Comparison of ENCODE assay signal across 13 cellular contexts in the genomic region with DNA sequence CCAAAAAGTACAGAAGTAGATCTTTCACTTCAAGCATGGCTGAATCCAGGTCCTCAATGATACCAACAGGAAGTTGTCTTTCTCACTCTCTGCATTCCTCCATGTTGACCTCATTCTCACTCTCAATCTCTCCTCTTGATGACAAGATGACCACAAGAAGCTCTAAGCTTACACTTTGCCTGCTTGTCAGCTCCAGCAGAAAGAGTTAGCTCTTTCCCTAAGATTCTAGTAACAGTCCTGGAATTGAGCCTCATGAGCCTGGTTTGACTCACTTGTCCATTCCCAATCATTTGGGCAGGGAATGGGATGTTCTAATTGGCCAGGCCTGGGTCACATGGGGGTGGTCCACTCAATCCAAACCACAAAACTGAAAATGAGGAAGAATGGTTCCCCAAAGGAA. TPM values are rescaled to one million over a fixed set of nuclear protein-coding genes. Genes with fewer than 3 reads are reported as not detected.
DNase-seq lines count a peak whose midpoint lies in the region; ATAC-seq, FAIRE-seq and TF ChIP-seq lines count a peak whose summit lies in the region.
"Had no signal": no experiment of that assay in that cellular context is flagged by ENCODE, and none has a peak within 500 bp of the region (broad histone marks: within the 10 kb centered on the region; RNA-seq: fewer than 3 reads in every experiment).

No MANE protein-coding gene starts in this region.

- TF ChIP-seq RAD21 in SK-N-SH (IDR thresholded peaks at IDR 0.05; ENCODE audit: low read length), result no peak

- H3K27ac ChIP-seq in SK-N-SH (ENCODE audit: low read depth in 2 of 2, low read length in 1 of 2), result peak overlapping the region in 1 of 2 experiments; percentile 35; a peak in 2 of 4 replicates
- H3K27ac ChIP-seq: A549, transverse colon, VCaP had no signal

- DNase-seq in SK-N-SH, result no peak
- DNase-seq in RCC 7860 (ENCODE audit: low spot score), result peak; percentile 91
- DNase-seq in fibroblast of pulmonary artery (ENCODE audit: low read depth), result peak; percentile 58
- no peak for DNase-seq in NAMALWA (ENCODE audit: low spot score)
- no peak for DNase-seq in stimulated activated naive CD4-positive, alpha-beta T cell treated with Interleukin-2 at 50 U/mL for 16 hours (lab: John Stamatoyannopoulos, UW)
- DNase-seq in activated T-cell treated with anti-CD3 and anti-CD28 coated beads for 4 hours, result no peak
- DNase-seq: activated CD8-positive, alpha-beta memory T cell treated with anti-CD3 and anti-CD28 coated beads, Interleukin-2, amount 50 U/mL, for 4 hours; amniotic stem cell; transverse colon had no signal

- H4K20me1 ChIP-seq in SK-N-SH (ENCODE audit: insufficient read depth), result peaks cover 11% of the 10 kb centered on the region

- no peak for TF ChIP-seq EP300 in SK-N-SH (IDR thresholded peaks at IDR 0.05; ENCODE audit: borderline replicate concordance in 1 of 2, low read depth in 1 of 2, low read length in 1 of 2)

- CTCF ChIA-PET in SK-N-SH (lab: Yijun Ruan, JAX), result interaction anchor here (1.0 kb wide), 1 partner anchor 242 kb away, joined by 3 read pairs; no protein-coding TSS in a partner anchor

- H3K27me3 ChIP-seq in SK-N-SH (ENCODE audit: insufficient read depth), result no peaks in the 10 kb centered on the region
- H3K27me3 ChIP-seq: transverse colon had no signal

- H2AFZ ChIP-seq in SK-N-SH (ENCODE audit: low read depth), result no peak overlapping the region

- no peak overlapping the region for H3K4me2 ChIP-seq in SK-N-SH
- H3K4me2 ChIP-seq: A549 had no signal

- H3K79me2 ChIP-seq in SK-N-SH (ENCODE audit: insufficient read depth), result peaks cover 22% of the 10 kb centered on the region

- no peak overlapping the region for H3K9ac ChIP-seq in SK-N-SH

- FAIRE-seq in RCC 7860 (lab: Jason Lieb, UNC), result peak; percentile 55
- FAIRE-seq: A549 had no signal

- H3K4me3 ChIP-seq in SK-N-SH (ENCODE audit: low read depth in 2 of 2, low read length in 1 of 2), result no peak overlapping the region
- H3K4me3 ChIP-seq in fibroblast of pulmonary artery (replicated peaks; ENCODE audit: low read depth, low read length), result no peak overlapping the region
- H3K4me3 ChIP-seq: A549, transverse colon had no signal

- no peaks in the 10 kb centered on the region for H3K36me3 ChIP-seq in SK-N-SH (replicated peaks in 1 of 2; ENCODE audit: control insufficient read depth in 1 of 2, insufficient read depth in 2 of 2, low read length in 1 of 2)
- H3K36me3 ChIP-seq: transverse colon had no signal

- TF ChIP-seq CTCF in SK-N-SH (IDR thresholded peaks at IDR 0.05) (no peak), fibroblast of pulmonary artery (IDR thresholded peaks at IDR 0.05; ENCODE audit: low read length, missing control alignments) (no peak)

- POLR2A ChIA-PET in SK-N-SH (lab: Yijun Ruan, JAX), result no interaction called here

- H3K4me1 ChIP-seq in SK-N-SH (ENCODE audit: control insufficient read depth in 1 of 2, insufficient read depth in 2 of 2, low read depth in 1 of 2, low read length in 1 of 2), result peaks cover 6 to 13% of the 10 kb centered on the region in 2 experiments

- H3F3A ChIP-seq in SK-N-SH (replicated peaks; ENCODE audit: insufficient read depth), result peaks cover 8% of the 10 kb centered on the region

- no peaks in the 10 kb centered on the region for H3K9me3 ChIP-seq in SK-N-SH
- H3K9me3 ChIP-seq: A549, transverse colon had no signal

- ATAC-seq in SK-N-SH treated with all-trans-retinoic acid at 6 μM for 48 hours, result no peak
- no peak for ATAC-seq in GM21786 (IDR thresholded peaks at IDR 0.05; ENCODE audit: unreplicated experiment)
- ATAC-seq: A549 had no signal

- H3K9me2 ChIP-seq in SK-N-SH, result no peaks in the 10 kb centered on the region

TF ChIP-seq in SK-N-SH, 30 proteins besides CTCF, POLR2A, EP300 and RAD21:
- TF ChIP-seq RFX5 (IDR thresholded peaks at IDR 0.05; ENCODE audit: low read length), result no peak
- TF ChIP-seq, protein P1, sequence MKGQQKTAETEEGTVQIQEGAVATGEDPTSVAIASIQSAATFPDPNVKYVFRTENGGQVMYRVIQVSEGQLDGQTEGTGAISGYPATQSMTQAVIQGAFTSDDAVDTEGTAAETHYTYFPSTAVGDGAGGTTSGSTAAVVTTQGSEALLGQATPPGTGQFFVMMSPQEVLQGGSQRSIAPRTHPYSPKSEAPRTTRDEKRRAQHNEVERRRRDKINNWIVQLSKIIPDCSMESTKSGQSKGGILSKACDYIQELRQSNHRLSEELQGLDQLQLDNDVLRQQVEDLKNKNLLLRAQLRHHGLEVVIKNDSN (IDR thresholded peaks at IDR 0.05; ENCODE audit: borderline replicate concordance, low read depth), result peak; percentile 75
TF ChIP-seq in SK-N-SH: peak in this region for 1.

TF ChIP-seq in SK-N-SH treated with all-trans-retinoic acid at 6 μM for 48 hours, 23 proteins besides CTCF, POLR2A, EP300 and RAD21 (continues in another document):
- TF ChIP-seq, protein P2, sequence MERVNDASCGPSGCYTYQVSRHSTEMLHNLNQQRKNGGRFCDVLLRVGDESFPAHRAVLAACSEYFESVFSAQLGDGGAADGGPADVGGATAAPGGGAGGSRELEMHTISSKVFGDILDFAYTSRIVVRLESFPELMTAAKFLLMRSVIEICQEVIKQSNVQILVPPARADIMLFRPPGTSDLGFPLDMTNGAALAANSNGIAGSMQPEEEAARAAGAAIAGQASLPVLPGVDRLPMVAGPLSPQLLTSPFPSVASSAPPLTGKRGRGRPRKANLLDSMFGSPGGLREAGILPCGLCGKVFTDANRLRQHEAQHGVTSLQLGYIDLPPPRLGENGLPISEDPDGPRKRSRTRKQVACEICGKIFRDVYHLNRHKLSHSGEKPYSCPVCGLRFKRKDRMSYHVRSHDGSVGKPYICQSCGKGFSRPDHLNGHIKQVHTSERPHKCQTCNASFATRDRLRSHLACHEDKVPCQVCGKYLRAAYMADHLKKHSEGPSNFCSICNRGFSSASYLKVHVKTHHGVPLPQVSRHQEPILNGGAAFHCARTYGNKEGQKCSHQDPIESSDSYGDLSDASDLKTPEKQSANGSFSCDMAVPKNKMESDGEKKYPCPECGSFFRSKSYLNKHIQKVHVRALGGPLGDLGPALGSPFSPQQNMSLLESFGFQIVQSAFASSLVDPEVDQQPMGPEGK (CRISPR knock-in tag; IDR thresholded peaks at IDR 0.05; ENCODE audit: borderline replicate concordance), result no peak
- TF ChIP-seq ZC3H10 (CRISPR knock-in tag; IDR thresholded peaks at IDR 0.05) (no peak), ZFP30 (CRISPR knock-in tag; IDR thresholded peaks at IDR 0.05) (no peak), BACH2 (CRISPR knock-in tag; IDR thresholded peaks at IDR 0.05; ENCODE audit: borderline replicate concordance) (no peak), GLIS3 (CRISPR knock-in tag; IDR thresholded peaks at IDR 0.05) (no peak), CSDC2 (CRISPR knock-in tag; IDR thresholded peaks at IDR 0.05) (no peak), ESRRG (CRISPR knock-in tag; IDR thresholded peaks at IDR 0.05) (no peak), OSR1 (CRISPR knock-in tag; IDR thresholded peaks at IDR 0.05) (no peak), TOX (CRISPR knock-in tag; IDR thresholded peaks at IDR 0.05; ENCODE audit: borderline replicate concordance) (no peak), TCF4 (CRISPR knock-in tag; IDR thresholded peaks at IDR 0.05; ENCODE audit: borderline replicate concordance) (no peak), ISL1 (CRISPR knock-in tag; IDR thresholded peaks at IDR 0.05) (no peak), RARB (CRISPR knock-in tag; IDR thresholded peaks at IDR 0.05) (no peak), PPARA (CRISPR knock-in tag; IDR thresholded peaks at IDR 0.05; ENCODE audit: borderline replicate concordance) (no peak)
- TF ChIP-seq, protein P3, sequence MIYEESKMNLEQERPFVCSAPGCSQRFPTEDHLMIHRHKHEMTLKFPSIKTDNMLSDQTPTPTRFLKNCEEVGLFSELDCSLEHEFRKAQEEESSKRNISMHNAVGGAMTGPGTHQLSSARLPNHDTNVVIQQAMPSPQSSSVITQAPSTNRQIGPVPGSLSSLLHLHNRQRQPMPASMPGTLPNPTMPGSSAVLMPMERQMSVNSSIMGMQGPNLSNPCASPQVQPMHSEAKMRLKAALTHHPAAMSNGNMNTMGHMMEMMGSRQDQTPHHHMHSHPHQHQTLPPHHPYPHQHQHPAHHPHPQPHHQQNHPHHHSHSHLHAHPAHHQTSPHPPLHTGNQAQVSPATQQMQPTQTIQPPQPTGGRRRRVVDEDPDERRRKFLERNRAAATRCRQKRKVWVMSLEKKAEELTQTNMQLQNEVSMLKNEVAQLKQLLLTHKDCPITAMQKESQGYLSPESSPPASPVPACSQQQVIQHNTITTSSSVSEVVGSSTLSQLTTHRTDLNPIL (CRISPR knock-in tag; IDR thresholded peaks at IDR 0.05; ENCODE audit: low read depth), result no peak
- TF ChIP-seq, protein P4, sequence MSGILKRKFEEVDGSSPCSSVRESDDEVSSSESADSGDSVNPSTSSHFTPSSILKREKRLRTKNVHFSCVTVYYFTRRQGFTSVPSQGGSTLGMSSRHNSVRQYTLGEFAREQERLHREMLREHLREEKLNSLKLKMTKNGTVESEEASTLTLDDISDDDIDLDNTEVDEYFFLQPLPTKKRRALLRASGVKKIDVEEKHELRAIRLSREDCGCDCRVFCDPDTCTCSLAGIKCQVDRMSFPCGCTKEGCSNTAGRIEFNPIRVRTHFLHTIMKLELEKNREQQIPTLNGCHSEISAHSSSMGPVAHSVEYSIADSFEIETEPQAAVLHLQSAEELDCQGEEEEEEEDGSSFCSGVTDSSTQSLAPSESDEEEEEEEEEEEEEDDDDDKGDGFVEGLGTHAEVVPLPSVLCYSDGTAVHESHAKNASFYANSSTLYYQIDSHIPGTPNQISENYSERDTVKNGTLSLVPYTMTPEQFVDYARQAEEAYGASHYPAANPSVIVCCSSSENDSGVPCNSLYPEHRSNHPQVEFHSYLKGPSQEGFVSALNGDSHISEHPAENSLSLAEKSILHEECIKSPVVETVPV (CRISPR knock-in tag; IDR thresholded peaks at IDR 0.05), result no peak

RNA-seq across cellular contexts. Expression of a gene that starts 3.3 kb away (rescaled TPM):
- 222 and 260 TPM in 2 replicates for polyA plus RNA-seq in SK-N-SH (2012; rRNA removed)
- polyA plus RNA-seq in SK-N-SH (2012; cell fraction: cytosol; rRNA removed), result 329 and 395 TPM in 2 replicates
- 119 and 142 TPM in 2 replicates for polyA plus RNA-seq in SK-N-SH (2012; cell fraction: nucleus; rRNA removed)

RNA-seq across cellular contexts. Expression of a gene that starts 18.2 kb away (rescaled TPM):
- 0.44 and 0.54 TPM in 2 replicates for polyA plus RNA-seq in SK-N-SH (2012; rRNA removed)
- 0.15 and 0.35 TPM in 2 replicates for polyA plus RNA-seq in SK-N-SH (2012; cell fraction: cytosol; rRNA removed)
- 0.93 and 0.95 TPM in 2 replicates for polyA plus RNA-seq in SK-N-SH (2012; cell fraction: nucleus; rRNA removed)
- polyA plus RNA-seq: A549 had no signal

RNA-seq across cellular contexts. Expression of a gene that starts 50.9 kb away (rescaled TPM):
- 38.3 and 40.1 TPM in 2 replicates for polyA plus RNA-seq in SK-N-SH (2012; rRNA removed)
- polyA plus RNA-seq in SK-N-SH (2012; cell fraction: cytosol; rRNA removed), result 38.4 and 43.1 TPM in 2 replicates
- 25.0 and 25.4 TPM in 2 replicates for polyA plus RNA-seq in SK-N-SH (2012; cell fraction: nucleus; rRNA removed)

Comparison
In these comparisons a context has a peak if more than half of its experiments do, and no peak if none do; other contexts are left out.
1. DNase-seq: peak in RCC 7860 (single experiment) and fibroblast of pulmonary artery (single experiment); none in SK-N-SH (single experiment), NAMALWA (single experiment), stimulated activated naive CD4-positive, alpha-beta T cell treated with Interleukin-2 at 50 U/mL for 16 hours (single experiment) and activated T-cell treated with anti-CD3 and anti-CD28 coated beads for 4 hours (single experiment).